In genomic region chr16:87724490-87725291, GRCh38 we compare ENCODE assay signal across 11 cellular contexts. TPM values are rescaled to one million over a fixed set of nuclear protein-coding genes. Genes with fewer than 3 reads are reported as not detected.
A peak's percentile ranks its signal among the peaks of the same experiment; 100 is the strongest.
DNase-seq lines count a peak whose midpoint lies in the region; ATAC-seq, FAIRE-seq and TF ChIP-seq lines count a peak whose summit lies in the region.
"Had no signal": no experiment of that assay in that cellular context is flagged by ENCODE, and none has a peak within 500 bp of the region (broad histone marks: within the 10 kb centered on the region; RNA-seq: fewer than 3 reads in every experiment).

No MANE protein-coding gene starts in this region.

- no peaks in the 10 kb centered on the region for H3K36me3 ChIP-seq in WERI-Rb-1
- peaks cover 28 to 65% of the 10 kb centered on the region in 2 experiments for H3K36me3 ChIP-seq in HepG2 (replicated peaks in 1 of 2; ENCODE audit: control insufficient read depth in 1 of 2, insufficient read depth in 2 of 2, low read length in 2 of 2)

- no peaks in the 10 kb centered on the region for H3K27me3 ChIP-seq in WERI-Rb-1 (ENCODE audit: insufficient read depth, low read depth, severe bottlenecking)
- no peaks in the 10 kb centered on the region for H3K27me3 ChIP-seq in HepG2 (ENCODE audit: control insufficient read depth in 1 of 2, insufficient read depth in 2 of 2, low read length in 2 of 2)

- DNase-seq in NCI-H187 treated with DMSO at 0.1 percent for 48 hours (lab: John Stamatoyannopoulos, UW) = peak; percentile 13
- DNase-seq in NCI-H187 (lab: John Stamatoyannopoulos, UW) = no peak
- DNase-seq in WERI-Rb-1 = no peak
- peak; percentile 36 for DNase-seq in stimulated activated CD8-positive, alpha-beta memory T cell treated with anti-CD3 and anti-CD28 coated beads, Interleukin-4, amount 100 ng/mL, for 24 hours (ENCODE audit: low read depth)
- DNase-seq in NCI-H2171 (lab: John Stamatoyannopoulos, UW) = no peak
- DNase-seq in epidermal melanocyte (ENCODE audit: insufficient read length, low spot score) = no peak
- DNase-seq in HepG2 (ENCODE audit: low spot score) = no peak
- DNase-seq: RPMI8226; stimulated activated CD4-positive, alpha-beta T cell treated with anti-CD3 and anti-CD28 coated beads, Interleukin-2, amount 100 ng/mL, for 48 hours had no signal

- CTCF ChIA-PET in HepG2 (lab: Yijun Ruan, JAX; ENCODE audit: low intra/inter-chr PET ratio, low total read pairs) = no interaction called here

- in situ Hi-C loops in HepG2 (cut with HindIII; ENCODE audit: extremely low pct_ligation_motif_present, low pct_unique_long_range_greater_than_20kb) = no loop called here

- ATAC-seq in HG02642 (IDR thresholded peaks at IDR 0.05; ENCODE audit: poor library complexity, unreplicated experiment) (peak; percentile 41), HepG2 (no peak)

- no peak overlapping the region for H3K4me3 ChIP-seq in WERI-Rb-1 (ENCODE audit: low read depth, low read length)
- no peak overlapping the region for H3K4me3 ChIP-seq in HepG2 (replicated peaks in 1 of 3; ENCODE audit: insufficient read depth in 1 of 3, low read depth in 2 of 3, low read length in 3 of 3)

- no peak for TF ChIP-seq POLR2A in HepG2 (IDR thresholded peaks at IDR 0.05; ENCODE audit: insufficient read depth in 1 of 2, low read depth in 2 of 2, low read length in 2 of 2)

- H3K9me3 ChIP-seq in WERI-Rb-1 (ENCODE audit: severe bottlenecking) (no peaks in the 10 kb centered on the region), HepG2 (ENCODE audit: low read length) (no peaks in the 10 kb centered on the region)

- H2AFZ ChIP-seq in HepG2 (ENCODE audit: low read length) = no peak overlapping the region

- TF ChIP-seq RAD21 in HepG2 (CRISPR knock-in tag; IDR thresholded peaks at IDR 0.05) = no peak

- peaks cover 5% of the 10 kb centered on the region for H3K4me1 ChIP-seq in HepG2 (ENCODE audit: insufficient read depth, low read length)

- H3K9ac ChIP-seq in HepG2 (ENCODE audit: insufficient read depth, low read depth, low read length) = no peak overlapping the region

- POLR2A ChIA-PET in HepG2 (lab: Yijun Ruan, JAX) = no interaction called here

- H4K20me1 ChIP-seq in HepG2 (ENCODE audit: insufficient read depth, low read length) = peaks cover 2% of the 10 kb centered on the region; the same call in 1 of the 2 replicates

- WGBS in HepG2 (ENCODE audit: low lambda C conversion rate) = 95% methylated on average over 18 of the region's 19 CpGs

- BruUV-seq in HepG2 (replicated peaks; lab: Mats Ljungman, UMichigan) = no TSS peak

- no peaks in the 10 kb centered on the region for H3K79me2 ChIP-seq in HepG2 (ENCODE audit: insufficient read depth, low read length)

- H3K4me2 ChIP-seq in HepG2 (ENCODE audit: low read depth, low read length) = no peak overlapping the region

- TF ChIP-seq EP300 in HepG2 (IDR thresholded peaks at IDR 0.05; ENCODE audit: low read depth in 2 of 2, low read length in 2 of 2) (no peak), HepG2 (CRISPR knock-in tag; IDR thresholded peaks at IDR 0.05; ENCODE audit: borderline replicate concordance) (no peak)

- FAIRE-seq in HepG2 (lab: Jason Lieb, UNC) = no peak
- FAIRE-seq: A204.1 had no signal

- peak overlapping the region; percentile 85 for H3K27ac ChIP-seq in WERI-Rb-1
- no peak overlapping the region for H3K27ac ChIP-seq in HepG2 (ENCODE audit: extremely low read length, insufficient read depth, low read length)

- intact Hi-C loops in HepG2 (cut with micrococcal nuclease; ENCODE audit: unreplicated experiment) = no loop called here

- TF ChIP-seq CTCF in WERI-Rb-1 (IDR thresholded peaks at IDR 0.05; ENCODE audit: low read depth, low read length) (no peak), HepG2 (CRISPR knock-in tag; IDR thresholded peaks at IDR 0.05) (no peak)

TF ChIP-seq in HepG2, 621 proteins besides CTCF, POLR2A, EP300 and RAD21:
- TF ChIP-seq MEF2D (CRISPR knock-in tag; IDR thresholded peaks at IDR 0.05) = no peak

RNA-seq across cellular contexts. Expression of gene KLHDC4, which starts 41.1 kb away (rescaled TPM):
- total RNA-seq in HepG2 (2016; rRNA removed; fragmentation: Illumina TruSeq; extraction: Trizol) = 26.7 and 31.8 TPM in 2 replicates
- total RNA-seq in HepG2 (2016; cell fraction: cytosol; rRNA removed; fragmentation: Illumina TruSeq; extraction: Trizol; ENCODE audit: low read depth) = 19.6 and 21.0 TPM in 2 replicates
- total RNA-seq in HepG2 (2016; cell fraction: insoluble cytoplasmic fraction; rRNA removed; fragmentation: Illumina TruSeq; extraction: Trizol) = 27.2 and 34.0 TPM in 2 replicates
- 12.7 and 13.0 TPM in 2 replicates for total RNA-seq in HepG2 (2016; cell fraction: membrane; rRNA removed; fragmentation: Illumina TruSeq; extraction: Trizol)
- total RNA-seq in HepG2 (2016; cell fraction: nucleus; rRNA removed; fragmentation: Illumina TruSeq; extraction: Trizol) = 35.2 and 38.5 TPM in 2 replicates
- polyA plus RNA-seq in HepG2 (2011; rRNA removed) = 18.7 and 22.7 TPM in 2 replicates
- 8.9 and 14.1 TPM in 2 replicates for polyA plus RNA-seq in HepG2 (2011; cell fraction: cytosol; rRNA removed)
- 122 TPM in 2 replicates for polyA plus RNA-seq in HepG2 (2011; cell fraction: nucleus; rRNA removed)
- 24.2 and 33.3 TPM in 2 replicates for polyA plus RNA-seq in HepG2 (2012)
- polyA plus RNA-seq in HepG2 (2016; cell fraction: cytosol; fragmentation: Illumina TruSeq; extraction: Trizol; ENCODE audit: low read depth) = 3.6 TPM in 2 replicates
- 25.4 and 27.5 TPM in 2 replicates for polyA plus RNA-seq in HepG2 (2016; cell fraction: insoluble cytoplasmic fraction; fragmentation: Illumina TruSeq; extraction: Trizol; ENCODE audit: low read depth)
- 6.5 and 8.9 TPM in 2 replicates for polyA plus RNA-seq in HepG2 (2016; cell fraction: membrane; fragmentation: Illumina TruSeq; extraction: Trizol; ENCODE audit: low read depth)
- polyA plus RNA-seq in HepG2 (2016; cell fraction: nucleus; fragmentation: Illumina TruSeq; extraction: Trizol; ENCODE audit: insufficient read depth, low read depth) = 82.6 and 96.2 TPM in 2 replicates
- polyA minus RNA-seq in HepG2 (2011; rRNA and poly(A)+ RNA removed; ENCODE audit: low replicate concordance) = 24.4 and 42.1 TPM in 2 replicates
- polyA minus RNA-seq in HepG2 (2011; cell fraction: cytosol; rRNA and poly(A)+ RNA removed) = 8.9 and 11.7 TPM in 2 replicates
- 42.6 and 46.6 TPM in 2 replicates for polyA minus RNA-seq in HepG2 (2011; cell fraction: nucleus; rRNA and poly(A)+ RNA removed)

Comparison
In these comparisons a context has a peak if more than half of its experiments do, and no peak if none do; other contexts are left out.
1. DNase-seq: peak in NCI-H187 treated with DMSO at 0.1 percent for 48 hours (single experiment) and stimulated activated CD8-positive, alpha-beta memory T cell treated with anti-CD3 and anti-CD28 coated beads, Interleukin-4, amount 100 ng/mL, for 24 hours (single experiment); none in NCI-H187 (0 of 2), WERI-Rb-1 (single experiment), NCI-H2171 (single experiment), epidermal melanocyte (single experiment) and HepG2 (single experiment).